ENCODE assay signal across 17 cellular contexts in genomic region chr16:86496262-86496928, GRCh38. TPM values are rescaled to one million over a fixed set of nuclear protein-coding genes. Genes with fewer than 3 reads are reported as not detected.
A peak's percentile ranks its signal among the peaks of the same experiment; 100 is the strongest.
DNase-seq lines count a peak whose midpoint lies in the region; ATAC-seq, FAIRE-seq and TF ChIP-seq lines count a peak whose summit lies in the region.
"Had no signal": no experiment of that assay in that cellular context is flagged by ENCODE, and none has a peak within 500 bp of the region (broad histone marks: within the 10 kb centered on the region; RNA-seq: fewer than 3 reads in every experiment).

No MANE protein-coding gene starts in this region.

- DNase-seq in HepG2 (ENCODE audit: low spot score) (no peak), right lobe of liver (no peak), glutamatergic neuron (no peak), neural progenitor cell (ENCODE audit: low spot score) (peak; percentile 21), MV-4-11 (lab: John Stamatoyannopoulos, UW) (no peak), SW480 (ENCODE audit: low spot score) (no peak), KG1 (lab: John Stamatoyannopoulos, UW) (no peak), trophoblast cell (no peak)
- DNase-seq: activated CD4-positive, alpha-beta T cell treated with anti-CD3 and anti-CD28 coated beads, Interleukin-2, amount 50 U/mL, for 48 hours; activated gamma-delta T cell treated with Interleukin-2 at 50 U/mL for 16 hours; KBM-7; NCI-H1048; SK-N-SH; stimulated activated CD4-positive, alpha-beta T cell treated with anti-CD3 and anti-CD28 coated beads, Interleukin-12 subunit alpha, Interleukin-12 subunit beta, amount 100 ng/mL, for 4 hours had no signal

- H2AFZ ChIP-seq in HepG2 (ENCODE audit: low read length) (no peak overlapping the region), neural progenitor cell (replicated peaks) (no peak overlapping the region), trophoblast cell (ENCODE audit: insufficient read depth, low read length, poor library complexity) (no peak overlapping the region)
- H2AFZ ChIP-seq: parathyroid adenoma had no signal

- no peak overlapping the region for H2BK5ac ChIP-seq in trophoblast cell (ENCODE audit: low read depth, low read length, poor library complexity)

- BruUV-seq in HepG2 (replicated peaks; lab: Mats Ljungman, UMichigan): no TSS peak

- no peak overlapping the region for H3K4ac ChIP-seq in trophoblast cell (ENCODE audit: low read depth, low read length)

- CTCF ChIA-PET in HepG2 (lab: Yijun Ruan, JAX; ENCODE audit: low intra/inter-chr PET ratio, low total read pairs): no interaction called here

- H3K4me2 ChIP-seq in HepG2 (ENCODE audit: low read depth, low read length): no peak overlapping the region
- H3K4me2 ChIP-seq in neural progenitor cell: peak overlapping the region; percentile 64
- H3K4me2 ChIP-seq in trophoblast cell (ENCODE audit: low read length): no peak overlapping the region
- H3K4me2 ChIP-seq: SK-N-SH had no signal

- ATAC-seq in HepG2: no peak
- ATAC-seq in right lobe of liver: no peak

- intact Hi-C loops in HepG2 (cut with micrococcal nuclease; ENCODE audit: unreplicated experiment) (no loop called here), right lobe of liver (cut with DNase I) (no loop called here)

- no peak overlapping the region for H2AK5ac ChIP-seq in trophoblast cell (ENCODE audit: low read length)

- TF ChIP-seq RAD21 in HepG2 (CRISPR knock-in tag; IDR thresholded peaks at IDR 0.05): no peak

- no peak overlapping the region for H2BK12ac ChIP-seq in trophoblast cell (ENCODE audit: low read length)

- H3K23ac ChIP-seq in trophoblast cell (ENCODE audit: low read length): no peak overlapping the region

- TF ChIP-seq POLR2A in HepG2 (IDR thresholded peaks at IDR 0.05; ENCODE audit: insufficient read depth in 1 of 2, low read depth in 2 of 2, low read length in 2 of 2) (no peak), right lobe of liver (IDR thresholded peaks at IDR 0.05) (no peak)

- H3K79me1 ChIP-seq in trophoblast cell (ENCODE audit: low read length): no peaks in the 10 kb centered on the region

- H3K14ac ChIP-seq in trophoblast cell (ENCODE audit: low read length): no peak overlapping the region

- H3K79me2 ChIP-seq in HepG2 (ENCODE audit: insufficient read depth, low read length) (no peaks in the 10 kb centered on the region), neural progenitor cell (ENCODE audit: low read depth) (no peaks in the 10 kb centered on the region), trophoblast cell (ENCODE audit: control insufficient read depth, insufficient read depth, low read length, poor library complexity) (no peaks in the 10 kb centered on the region)
- H3K79me2 ChIP-seq: parathyroid adenoma had no signal

- TF ChIP-seq EP300 in HepG2 (IDR thresholded peaks at IDR 0.05; ENCODE audit: low read depth in 2 of 2, low read length in 2 of 2): no peak
- TF ChIP-seq EP300 in HepG2 (CRISPR knock-in tag; IDR thresholded peaks at IDR 0.05; ENCODE audit: borderline replicate concordance): no peak

- peaks cover 26 to 86% of the 10 kb centered on the region in 2 experiments for H3K27me3 ChIP-seq in HepG2 (ENCODE audit: control insufficient read depth in 1 of 2, insufficient read depth in 2 of 2, low read length in 2 of 2)
- peaks cover 0 to 40% of the 10 kb centered on the region in 2 donors for H3K27me3 ChIP-seq in right lobe of liver
- peaks cover 100% of the 10 kb centered on the region for H3K27me3 ChIP-seq in neural progenitor cell
- peaks cover 93% of the 10 kb centered on the region for H3K27me3 ChIP-seq in trophoblast cell (ENCODE audit: insufficient read depth, low read length)

- 8% methylated on average over 17 of the region's 34 CpGs for WGBS in HepG2 (ENCODE audit: low lambda C conversion rate)
- 8% methylated on average over 24 of the region's 34 CpGs for WGBS in right lobe of liver (ENCODE audit: insufficient coverage, low coverage, low lambda C conversion rate, missing lambda C conversion rate)
- WGBS in trophoblast cell (ENCODE audit: extremely low coverage, insufficient coverage, insufficient read length): no CpG with 5 or more reads among the region's 34 CpGs

- TF ChIP-seq CTCF in HepG2 (CRISPR knock-in tag; IDR thresholded peaks at IDR 0.05): no peak
- no peak for TF ChIP-seq CTCF in right lobe of liver (IDR thresholded peaks at IDR 0.05)
- no peak for TF ChIP-seq CTCF in glutamatergic neuron (IDR thresholded peaks at IDR 0.05; ENCODE audit: partially characterized antibody, unreplicated experiment)
- no peak for TF ChIP-seq CTCF in neural progenitor cell (IDR thresholded peaks at IDR 0.05)

- no peaks in the 10 kb centered on the region for H3K36me3 Mint-ChIP-seq in glutamatergic neuron (ENCODE audit: unreplicated experiment)
- H3K36me3 Mint-ChIP-seq in neural progenitor cell: no peaks in the 10 kb centered on the region

- no peak overlapping the region for H3K9ac ChIP-seq in HepG2 (ENCODE audit: insufficient read depth, low read depth, low read length)
- H3K9ac ChIP-seq in neural progenitor cell: no peak overlapping the region
- H3K9ac ChIP-seq in trophoblast cell (ENCODE audit: low read length): no peak overlapping the region
- H3K9ac ChIP-seq: parathyroid adenoma, SK-N-SH had no signal

- H4K20me1 ChIP-seq in HepG2 (ENCODE audit: insufficient read depth, low read length) (no peaks in the 10 kb centered on the region; the same call in 1 of the 2 replicates), neural progenitor cell (ENCODE audit: low read depth) (peaks cover 99% of the 10 kb centered on the region)

- peaks cover 16% of the 10 kb centered on the region for H3K9me3 Mint-ChIP-seq in glutamatergic neuron (ENCODE audit: unreplicated experiment)
- H3K9me3 Mint-ChIP-seq in neural progenitor cell: no peaks in the 10 kb centered on the region

- no peaks in the 10 kb centered on the region for H3K9me3 ChIP-seq in HepG2 (ENCODE audit: low read length)
- no peaks in the 10 kb centered on the region for H3K9me3 ChIP-seq in right lobe of liver
- no peaks in the 10 kb centered on the region for H3K9me3 ChIP-seq in neural progenitor cell (ENCODE audit: low read depth)
- peaks cover 7% of the 10 kb centered on the region for H3K9me3 ChIP-seq in trophoblast cell (ENCODE audit: insufficient read depth, low read depth, low read length)
- H3K9me3 ChIP-seq: SK-N-SH had no signal

- H3K27ac ChIP-seq in HepG2 (ENCODE audit: extremely low read length, insufficient read depth, low read length) (no peak overlapping the region), right lobe of liver (no peak overlapping the region), neural progenitor cell (no peak overlapping the region), trophoblast cell (ENCODE audit: low read depth, low read length) (no peak overlapping the region)
- H3K27ac ChIP-seq: parathyroid adenoma had no signal

- peaks cover 7% of the 10 kb centered on the region for H3K4me1 Mint-ChIP-seq in glutamatergic neuron (ENCODE audit: low read depth, unreplicated experiment)
- H3K4me1 Mint-ChIP-seq in neural progenitor cell: peaks cover 27% of the 10 kb centered on the region

- FAIRE-seq in HepG2 (lab: Jason Lieb, UNC): no peak
- FAIRE-seq: islet of Langerhans, TTC549 had no signal

- H3K4me3 ChIP-seq in HepG2 (replicated peaks in 1 of 3; ENCODE audit: insufficient read depth in 1 of 3, low read depth in 2 of 3, low read length in 3 of 3): no peak overlapping the region
- no peak overlapping the region for H3K4me3 ChIP-seq in right lobe of liver
- H3K4me3 ChIP-seq in neural progenitor cell: no peak overlapping the region
- no peak overlapping the region for H3K4me3 ChIP-seq in trophoblast cell (ENCODE audit: low read depth, low read length)

- POLR2A ChIA-PET in HepG2 (lab: Yijun Ruan, JAX): no interaction called here

- H3K27me3 Mint-ChIP-seq in glutamatergic neuron (ENCODE audit: unreplicated experiment): peaks cover 27% of the 10 kb centered on the region
- peaks cover 92% of the 10 kb centered on the region for H3K27me3 Mint-ChIP-seq in neural progenitor cell (ENCODE audit: insufficient read depth, low read depth)

- H3K4me3 Mint-ChIP-seq in glutamatergic neuron (ENCODE audit: unreplicated experiment): peak overlapping the region; percentile 34
- H3K4me3 Mint-ChIP-seq in neural progenitor cell: no peak overlapping the region

- in situ Hi-C loops in HepG2 (cut with HindIII; ENCODE audit: extremely low pct_ligation_motif_present, low pct_unique_long_range_greater_than_20kb): no loop called here

- H3F3A ChIP-seq in neural progenitor cell (ENCODE audit: low read depth): peaks cover 38% of the 10 kb centered on the region

- H3K36me3 ChIP-seq in HepG2 (replicated peaks in 1 of 2; ENCODE audit: control insufficient read depth in 1 of 2, insufficient read depth in 2 of 2, low read length in 2 of 2) (no peaks in the 10 kb centered on the region), right lobe of liver (no peaks in the 10 kb centered on the region), neural progenitor cell (no peaks in the 10 kb centered on the region), trophoblast cell (ENCODE audit: control insufficient read depth in 1 of 2, insufficient read depth in 2 of 2, low read length in 2 of 2) (no peaks in the 10 kb centered on the region)

- no peak overlapping the region for H3K27ac Mint-ChIP-seq in glutamatergic neuron (ENCODE audit: unreplicated experiment)
- no peak overlapping the region for H3K27ac Mint-ChIP-seq in neural progenitor cell

- H4K8ac ChIP-seq in trophoblast cell (ENCODE audit: low read depth, low read length): no peak overlapping the region

- no peak overlapping the region for H4K91ac ChIP-seq in trophoblast cell (ENCODE audit: low read depth, low read length)

- H3K18ac ChIP-seq in trophoblast cell (ENCODE audit: low read length): no peak overlapping the region

- H3K4me1 ChIP-seq in HepG2 (ENCODE audit: insufficient read depth, low read length) (no peaks in the 10 kb centered on the region), right lobe of liver (no peaks in the 10 kb centered on the region), neural progenitor cell (peaks cover 40% of the 10 kb centered on the region), trophoblast cell (ENCODE audit: control insufficient read depth in 1 of 2, insufficient read depth in 2 of 2, low read length in 2 of 2) (no peaks in the 10 kb centered on the region)
- H3K4me1 ChIP-seq: parathyroid adenoma had no signal

- H4K12ac ChIP-seq in trophoblast cell (ENCODE audit: low read depth, low read length): no peak overlapping the region

- H2BK120ac ChIP-seq in trophoblast cell (ENCODE audit: insufficient read depth, low read length, poor library complexity): no peak overlapping the region

RNA-seq across cellular contexts. Expression of gene FOXF1, which starts 13.9 kb away (rescaled TPM):
- total RNA-seq in HepG2 (2016; rRNA removed; fragmentation: Illumina TruSeq; extraction: Trizol): not detected in 2 replicates
- total RNA-seq in HepG2 (2016; cell fraction: cytosol; rRNA removed; fragmentation: Illumina TruSeq; extraction: Trizol; ENCODE audit: low read depth): not detected in 2 replicates
- total RNA-seq in HepG2 (2016; cell fraction: insoluble cytoplasmic fraction; rRNA removed; fragmentation: Illumina TruSeq; extraction: Trizol): not detected in 2 replicates
- total RNA-seq in HepG2 (2016; cell fraction: membrane; rRNA removed; fragmentation: Illumina TruSeq; extraction: Trizol): not detected in 2 replicates
- not detected in 2 replicates for total RNA-seq in HepG2 (2016; cell fraction: nucleus; rRNA removed; fragmentation: Illumina TruSeq; extraction: Trizol)
- polyA plus RNA-seq in HepG2 (2011; rRNA removed): not detected in 2 replicates
- not detected in 2 replicates for polyA plus RNA-seq in HepG2 (2011; cell fraction: cytosol; rRNA removed)
- polyA plus RNA-seq in HepG2 (2011; cell fraction: nucleus; rRNA removed): not detected in 2 replicates
- polyA plus RNA-seq in HepG2 (2012): not detected in 2 replicates
- not detected in 2 replicates for polyA plus RNA-seq in HepG2 (2016; cell fraction: cytosol; fragmentation: Illumina TruSeq; extraction: Trizol; ENCODE audit: low read depth)
- not detected in 2 replicates for polyA plus RNA-seq in HepG2 (2016; cell fraction: insoluble cytoplasmic fraction; fragmentation: Illumina TruSeq; extraction: Trizol; ENCODE audit: low read depth)
- not detected in 2 replicates for polyA plus RNA-seq in HepG2 (2016; cell fraction: membrane; fragmentation: Illumina TruSeq; extraction: Trizol; ENCODE audit: low read depth)
- not detected in 2 replicates for polyA plus RNA-seq in HepG2 (2016; cell fraction: nucleus; fragmentation: Illumina TruSeq; extraction: Trizol; ENCODE audit: insufficient read depth, low read depth)
- 5.0 TPM in 1 of 2 replicates, not detected in the other for polyA minus RNA-seq in HepG2 (2011; rRNA and poly(A)+ RNA removed; ENCODE audit: low replicate concordance)
- not detected in 2 replicates for polyA minus RNA-seq in HepG2 (2011; cell fraction: cytosol; rRNA and poly(A)+ RNA removed)
- not detected in 2 replicates for polyA minus RNA-seq in HepG2 (2011; cell fraction: nucleus; rRNA and poly(A)+ RNA removed)
- total RNA-seq in right lobe of liver: 1 to 10 TPM in 5 of 6 experiments, under 1 TPM in 1; 0.58 to 1.6 (median 1.2) TPM
- total RNA-seq in glutamatergic neuron (ENCODE audit: unreplicated experiment): not detected
- total RNA-seq in neural progenitor cell (ENCODE audit: low replicate concordance): not detected in 2 replicates
- polyA plus RNA-seq in trophoblast cell (2013): 0.08 and 0.11 TPM in 2 replicates

RNA-seq across cellular contexts. Expression of gene MTHFSD, which starts 58.6 kb away (rescaled TPM):
- total RNA-seq in HepG2 (2016; rRNA removed; fragmentation: Illumina TruSeq; extraction: Trizol) (8.9 and 16.3 TPM in 2 replicates), right lobe of liver (10 to 100 TPM in 2 of 6 experiments, 1 to 10 TPM in 4; 5.9 to 11.6 (median 9.0) TPM), glutamatergic neuron (ENCODE audit: unreplicated experiment) (27.7 TPM), neural progenitor cell (ENCODE audit: low replicate concordance) (17.4 and 34.6 TPM in 2 replicates)
- 3.0 and 3.2 TPM in 2 replicates for total RNA-seq in HepG2 (2016; cell fraction: cytosol; rRNA removed; fragmentation: Illumina TruSeq; extraction: Trizol; ENCODE audit: low read depth)
- total RNA-seq in HepG2 (2016; cell fraction: insoluble cytoplasmic fraction; rRNA removed; fragmentation: Illumina TruSeq; extraction: Trizol): 9.5 and 14.5 TPM in 2 replicates
- 6.0 and 6.1 TPM in 2 replicates for total RNA-seq in HepG2 (2016; cell fraction: membrane; rRNA removed; fragmentation: Illumina TruSeq; extraction: Trizol)
- 21.7 and 25.7 TPM in 2 replicates for total RNA-seq in HepG2 (2016; cell fraction: nucleus; rRNA removed; fragmentation: Illumina TruSeq; extraction: Trizol)
- 14.2 and 15.8 TPM in 2 replicates for polyA plus RNA-seq in HepG2 (2011; rRNA removed)
- polyA plus RNA-seq in HepG2 (2011; cell fraction: cytosol; rRNA removed): 5.8 and 6.4 TPM in 2 replicates
- polyA plus RNA-seq in HepG2 (2011; cell fraction: nucleus; rRNA removed): 85.9 and 86.6 TPM in 2 replicates
- polyA plus RNA-seq in HepG2 (2012): 8.3 and 11.3 TPM in 2 replicates
- polyA plus RNA-seq in HepG2 (2016; cell fraction: cytosol; fragmentation: Illumina TruSeq; extraction: Trizol; ENCODE audit: low read depth): 1.9 and 2.3 TPM in 2 replicates
- polyA plus RNA-seq in HepG2 (2016; cell fraction: insoluble cytoplasmic fraction; fragmentation: Illumina TruSeq; extraction: Trizol; ENCODE audit: low read depth): 9.8 and 13.1 TPM in 2 replicates
- 4.8 and 5.1 TPM in 2 replicates for polyA plus RNA-seq in HepG2 (2016; cell fraction: membrane; fragmentation: Illumina TruSeq; extraction: Trizol; ENCODE audit: low read depth)
- polyA plus RNA-seq in HepG2 (2016; cell fraction: nucleus; fragmentation: Illumina TruSeq; extraction: Trizol; ENCODE audit: insufficient read depth, low read depth): 28.2 and 29.9 TPM in 2 replicates
- 27.7 and 27.8 TPM in 2 replicates for polyA minus RNA-seq in HepG2 (2011; rRNA and poly(A)+ RNA removed; ENCODE audit: low replicate concordance)
- 5.9 and 9.4 TPM in 2 replicates for polyA minus RNA-seq in HepG2 (2011; cell fraction: cytosol; rRNA and poly(A)+ RNA removed)
- polyA minus RNA-seq in HepG2 (2011; cell fraction: nucleus; rRNA and poly(A)+ RNA removed): 76.5 and 82.9 TPM in 2 replicates
- polyA plus RNA-seq in trophoblast cell (2013): 9.5 and 9.8 TPM in 2 replicates
